Comparison of ENCODE assay signal across 8 cellular contexts in genomic region chr17:63623786-63624185, GRCh38. TPM values are rescaled to one million over a fixed set of nuclear protein-coding genes. Genes with fewer than 3 reads are reported as not detected.
DNase-seq lines count a peak whose midpoint lies in the region; ATAC-seq and TF ChIP-seq lines count a peak whose summit lies in the region.

No MANE protein-coding gene starts in this region.

- no peak for DNase-seq in CD14-positive monocyte (ENCODE audit: low spot score)
- DNase-seq in natural killer cell = no peak
- DNase-seq in DMS53 (lab: John Stamatoyannopoulos, UW) = no peak
- DNase-seq in NCI-H1930 (lab: John Stamatoyannopoulos, UW) = no peak

- peaks cover 2 to 22% of the 10 kb centered on the region in 2 donors for H3K36me3 Mint-ChIP-seq in CD14-positive monocyte
- H3K36me3 Mint-ChIP-seq in dendritic cell treated with granulocyte-macrophage colony-stimulating factor and Interleukin-4, amounts not matched to agents 40 ng/mL and 50 ng/mL, for 4 days (ENCODE audit: low read depth) = peaks cover 6% of the 10 kb centered on the region
- H3K36me3 Mint-ChIP-seq in natural killer cell = no peaks in the 10 kb centered on the region

- H3K27me3 ChIP-seq in Loucy (ENCODE audit: insufficient read depth, low read length, poor library complexity, severe bottlenecking) = no peaks in the 10 kb centered on the region

- ATAC-seq in natural killer cell (no peak), HG02938 (IDR thresholded peaks at IDR 0.05; ENCODE audit: unreplicated experiment) (no peak), GM21786 (IDR thresholded peaks at IDR 0.05; ENCODE audit: unreplicated experiment) (no peak)

- peaks cover 51% of the 10 kb centered on the region for H3K4me1 ChIP-seq in Loucy (ENCODE audit: insufficient read depth, low read length, poor library complexity, severe bottlenecking)

- H3K4me3 Mint-ChIP-seq in CD14-positive monocyte (peak overlapping the region; percentile 99), natural killer cell (peak overlapping the region; percentile 99)
- H3K4me3 Mint-ChIP-seq in dendritic cell treated with granulocyte-macrophage colony-stimulating factor and Interleukin-4, amounts not matched to agents 40 ng/mL and 50 ng/mL, for 4 days = peak overlapping the region; percentile 99

- peaks cover 47% of the 10 kb centered on the region for H3K4me1 Mint-ChIP-seq in CD14-positive monocyte
- H3K4me1 Mint-ChIP-seq in dendritic cell treated with granulocyte-macrophage colony-stimulating factor and Interleukin-4, amounts not matched to agents 40 ng/mL and 50 ng/mL, for 4 days (ENCODE audit: low read depth) = peaks cover 41% of the 10 kb centered on the region
- H3K4me1 Mint-ChIP-seq in natural killer cell = peaks cover 41 to 46% of the 10 kb centered on the region in 2 donors

- H3K9ac ChIP-seq in Loucy (ENCODE audit: low read depth, low read length, poor library complexity, severe bottlenecking) = peak overlapping the region; percentile 64

- H3K27ac Mint-ChIP-seq in CD14-positive monocyte (peak overlapping the region; percentile 81 to 93 (median 88)), natural killer cell (peak overlapping the region; percentile 83 to 91)
- peak overlapping the region; percentile 93 for H3K27ac Mint-ChIP-seq in dendritic cell treated with granulocyte-macrophage colony-stimulating factor and Interleukin-4, amounts not matched to agents 40 ng/mL and 50 ng/mL, for 4 days

- H3K9me3 ChIP-seq in Loucy (ENCODE audit: insufficient read depth, low read depth, low read length) = no peaks in the 10 kb centered on the region

- H3K36me3 ChIP-seq in Loucy (ENCODE audit: insufficient read depth, low read length) = no peaks in the 10 kb centered on the region

- peaks cover 9% of the 10 kb centered on the region; the same call in 1 of the 2 replicates for H3F3A ChIP-seq in Loucy (ENCODE audit: low read depth)

- intact Hi-C loops in CD14-positive monocyte (cut with micrococcal nuclease) (loop anchor here (5.0 to 10.0 kb wide), 5 partner anchors 44 to 219 kb away; partner anchors contain the start of genes CCDC47 (in 1 of the 2), DCAF7 (in 1 of the 2), DDX42 (in 1 of the 2) and SMARCD2 (in 1 of the 2)), natural killer cell (cut with micrococcal nuclease) (loop anchor here (2.0 to 5.0 kb wide), 4 partner anchors 71 to 219 kb away; partner anchors contain the start of genes CCDC47, DCAF7, DDX42 and SMARCD2)
- intact Hi-C loops in dendritic cell treated with granulocyte-macrophage colony-stimulating factor and Interleukin-4, amounts not matched to agents 40 ng/mL and 50 ng/mL, for 4 days (cut with micrococcal nuclease) = loop anchor here (2.0 to 5.0 kb wide), 3 partner anchors 25 to 119 kb away; partner anchors contain the start of gene STRADA

- H3K27me3 Mint-ChIP-seq in CD14-positive monocyte (ENCODE audit: low read depth in 3 of 3) (peaks cover 0 to 6% (median 5%) of the 10 kb centered on the region in 3 donors), natural killer cell (ENCODE audit: low read depth in 2 of 2) (no peaks in the 10 kb centered on the region)
- H3K27me3 Mint-ChIP-seq in dendritic cell treated with granulocyte-macrophage colony-stimulating factor and Interleukin-4, amounts not matched to agents 40 ng/mL and 50 ng/mL, for 4 days = no peaks in the 10 kb centered on the region

- H3K4me3 ChIP-seq in Loucy (ENCODE audit: low read length, poor library complexity, severe bottlenecking) = peak overlapping the region; percentile 83

- H3K9me2 ChIP-seq in Loucy (replicated peaks; ENCODE audit: low read depth, low read length) = no peaks in the 10 kb centered on the region

- H3K79me2 ChIP-seq in Loucy (ENCODE audit: insufficient read depth, low read length) = peaks cover 56% of the 10 kb centered on the region

- H4K20me1 ChIP-seq in Loucy (ENCODE audit: insufficient read depth, low read length, poor library complexity, severe bottlenecking) = peaks cover 44% of the 10 kb centered on the region

- H2AFZ ChIP-seq in Loucy (ENCODE audit: low read length) = no peak overlapping the region

- TF ChIP-seq CTCF in CD14-positive monocyte (IDR thresholded peaks at IDR 0.05) (no peak), Loucy (conservative IDR thresholded peaks at IDR 0.05; ENCODE audit: low read length) (no peak), natural killer cell (IDR thresholded peaks at IDR 0.05) (no peak)

- peaks cover 0 to 2% (median 0%) of the 10 kb centered on the region in 7 donors for H3K9me3 Mint-ChIP-seq in CD14-positive monocyte
- H3K9me3 Mint-ChIP-seq in dendritic cell treated with granulocyte-macrophage colony-stimulating factor and Interleukin-4, amounts not matched to agents 40 ng/mL and 50 ng/mL, for 4 days = no peaks in the 10 kb centered on the region
- no peaks in the 10 kb centered on the region for H3K9me3 Mint-ChIP-seq in natural killer cell

- H3K4me2 ChIP-seq in Loucy (ENCODE audit: low read depth, low read length, poor library complexity, severe bottlenecking) = peak overlapping the region; percentile 98

RNA-seq across cellular contexts. Expression of gene MAP3K3, which starts 1.6 kb away (rescaled TPM):
- polyA plus RNA-seq in CD14-positive monocyte = 10 to 100 TPM; 52.2 to 63.6 TPM
- 10 to 100 TPM; 82.0 to 89.2 (median 88.5) TPM for total RNA-seq in natural killer cell

RNA-seq across cellular contexts. Expression of gene TACO1, which starts 23.1 kb away (rescaled TPM):
- polyA plus RNA-seq in CD14-positive monocyte = 10 to 100 TPM in 1 of 2 donors, 1 to 10 TPM in 1; 9.5 to 12.5 TPM
- 10 to 100 TPM in 1 of 3 donors, 1 to 10 TPM in 2; 7.1 to 10.9 (median 9.2) TPM for total RNA-seq in natural killer cell
